Comparison of ENCODE assay signal across 8 cellular contexts in the genomic region with DNA sequence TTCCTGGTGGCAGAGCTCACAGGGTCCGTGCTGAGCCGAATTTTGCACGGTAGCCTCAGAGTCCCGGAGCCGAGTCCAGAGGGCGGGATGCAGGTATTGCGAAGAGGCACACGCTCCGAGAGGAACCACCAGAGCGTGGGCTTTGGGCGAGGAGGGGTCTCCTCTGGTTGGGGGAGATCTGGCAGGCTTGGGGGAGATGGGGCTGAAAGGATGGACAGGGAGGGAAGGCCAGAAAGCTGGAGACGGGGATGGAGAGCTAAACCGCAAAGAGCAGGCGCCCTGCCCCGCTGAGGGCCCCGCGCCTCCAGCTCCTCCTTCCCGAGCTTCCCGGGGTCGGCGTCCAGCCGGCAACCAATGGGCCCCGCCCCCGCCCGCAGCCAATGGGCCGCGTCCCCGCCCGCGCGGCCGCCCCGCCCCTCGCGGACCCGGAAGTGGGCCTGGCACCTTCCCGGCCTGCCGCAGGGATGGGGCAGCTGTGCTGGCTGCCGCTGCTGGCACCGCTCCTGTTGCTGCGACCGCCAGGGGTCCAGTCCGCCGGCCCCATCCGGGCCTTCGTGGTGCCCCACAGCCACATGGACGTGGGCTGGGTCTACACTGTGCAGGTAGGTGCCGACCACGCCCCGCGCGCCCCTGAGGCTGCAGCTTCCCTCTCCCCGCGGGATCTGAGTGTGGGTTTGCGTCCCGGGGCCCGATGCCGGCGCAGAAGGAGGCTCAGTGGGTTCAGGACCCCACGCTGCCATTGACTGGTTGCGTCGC. TPM values are rescaled to one million over a fixed set of nuclear protein-coding genes. Genes with fewer than 3 reads are reported as not detected.
DNase-seq lines count a peak whose midpoint lies in the region; TF ChIP-seq lines count a peak whose summit lies in the region.

Gene MAN2B2 (plus strand): TSS at position 443 of the 756 bp plus-strand sequence. CDS start 22 bp downstream, at position 465.

- no peak for TF ChIP-seq POLR2A in testis (IDR thresholded peaks at IDR 0.05)

- H3K9me3 ChIP-seq in MG63 (no peaks in the 10 kb centered on the region), testis (no peaks in the 10 kb centered on the region)

- H3K9me3 Mint-ChIP-seq in activated naive CD4-positive, alpha-beta T cell treated with anti-CD3 and anti-CD28 coated beads, Interleukin-2, amount 50 U/mL, for 24 hours, result no peaks in the 10 kb centered on the region
- no peaks in the 10 kb centered on the region for H3K9me3 Mint-ChIP-seq in osteocyte (ENCODE audit: unreplicated experiment)

- peaks cover 8% of the 10 kb centered on the region for H3K4me1 ChIP-seq in testis

- peak; percentile 100 for DNase-seq in GM03348 (ENCODE audit: low spot score)
- DNase-seq in H7, result peak; percentile 100
- peak; percentile 82 for DNase-seq in MG63
- peak; percentile 78 for DNase-seq in SKM-1 (lab: John Stamatoyannopoulos, UW; ENCODE audit: unreplicated experiment)
- peak; percentile 88 for DNase-seq in glomerular visceral epithelial cell (ENCODE audit: extremely low spot score)
- peak; percentile 97 for DNase-seq in osteocyte (ENCODE audit: extremely low spot score, unreplicated experiment)
- peak; percentile 90 for DNase-seq in testis

- H3K4me1 Mint-ChIP-seq in activated naive CD4-positive, alpha-beta T cell treated with anti-CD3 and anti-CD28 coated beads, Interleukin-2, amount 50 U/mL, for 24 hours, result peaks cover 8% of the 10 kb centered on the region
- peaks cover 5% of the 10 kb centered on the region for H3K4me1 Mint-ChIP-seq in osteocyte (ENCODE audit: unreplicated experiment)

- intact Hi-C loops in testis (cut with DNase I; ENCODE audit: low total_unique reads), result no loop called here

- no peaks in the 10 kb centered on the region for H3K27me3 Mint-ChIP-seq in activated naive CD4-positive, alpha-beta T cell treated with anti-CD3 and anti-CD28 coated beads, Interleukin-2, amount 50 U/mL, for 24 hours
- H3K27me3 Mint-ChIP-seq in osteocyte (ENCODE audit: unreplicated experiment), result peaks cover 15% of the 10 kb centered on the region

- TF ChIP-seq CTCF in osteocyte (IDR thresholded peaks at IDR 0.05) (peak; percentile 25), testis (IDR thresholded peaks at IDR 0.05) (no peak)

- H3K27ac Mint-ChIP-seq in activated naive CD4-positive, alpha-beta T cell treated with anti-CD3 and anti-CD28 coated beads, Interleukin-2, amount 50 U/mL, for 24 hours, result no peak within 1 kb of the TSS
- peak within 1 kb of the TSS; percentile 69 for H3K27ac Mint-ChIP-seq in osteocyte (ENCODE audit: unreplicated experiment)

- peaks cover 1% of the 10 kb centered on the region; the same call in 1 of the 2 replicates for H3K36me3 ChIP-seq in H7 (replicated peaks; ENCODE audit: control insufficient read depth, insufficient read depth, low read length)
- H3K36me3 ChIP-seq in MG63, result no peaks in the 10 kb centered on the region
- H3K36me3 ChIP-seq in testis (ENCODE audit: low read depth, missing control alignments), result no peaks in the 10 kb centered on the region

- H3K27me3 ChIP-seq in H7 (ENCODE audit: control insufficient read depth, insufficient read depth, low read length), result peaks cover 15% of the 10 kb centered on the region
- H3K27me3 ChIP-seq in MG63, result no peaks in the 10 kb centered on the region
- no peaks in the 10 kb centered on the region for H3K27me3 ChIP-seq in testis

- peak within 1 kb of the TSS; percentile 78 for H3K4me3 ChIP-seq in H7 (ENCODE audit: insufficient read depth, low read depth, low read length)
- H3K4me3 ChIP-seq in MG63, result peak within 1 kb of the TSS; percentile 67
- peak within 1 kb of the TSS; percentile 73 to 78 for H3K4me3 ChIP-seq in testis

- H3K27ac ChIP-seq in testis, result peak within 1 kb of the TSS in 1 of 2 donors; percentile 34

- WGBS in testis, 2 donors, result 1% methylated on average over 11 to 42 of the region's 62 CpGs

- H3K4me3 Mint-ChIP-seq in activated naive CD4-positive, alpha-beta T cell treated with anti-CD3 and anti-CD28 coated beads, Interleukin-2, amount 50 U/mL, for 24 hours, result peak within 1 kb of the TSS; percentile 89
- peak within 1 kb of the TSS; percentile 83 for H3K4me3 Mint-ChIP-seq in osteocyte (ENCODE audit: unreplicated experiment)

- peaks cover 7% of the 10 kb centered on the region for H3K36me3 Mint-ChIP-seq in activated naive CD4-positive, alpha-beta T cell treated with anti-CD3 and anti-CD28 coated beads, Interleukin-2, amount 50 U/mL, for 24 hours
- peaks cover 7% of the 10 kb centered on the region for H3K36me3 Mint-ChIP-seq in osteocyte (ENCODE audit: unreplicated experiment)

RNA-seq across cellular contexts. Expression of gene MAN2B2, which starts in this region (rescaled TPM):
- total RNA-seq in H7 (2014; rRNA removed; shearing (Covaris generic)), result 3.4 and 4.4 TPM in 2 replicates
- 2.8 and 5.0 TPM in 2 replicates for total RNA-seq in MG63 (2014; rRNA removed; shearing (Covaris generic); ENCODE audit: low replicate concordance)
- total RNA-seq in osteocyte (39.1 and 45.1 TPM in 2 replicates), testis (10 to 100 TPM; 17.0 to 23.7 TPM)
- 15.0 TPM for polyA plus RNA-seq in testis (ENCODE audit: insufficient read depth, low read depth, low replicate concordance)
